ENCODE assay signal across 12 cellular contexts in genomic region chr12:119181202-119181601, GRCh38. TPM values are rescaled to one million over a fixed set of nuclear protein-coding genes. Genes with fewer than 3 reads are reported as not detected.
DNase-seq lines count a peak whose midpoint lies in the region; ATAC-seq and TF ChIP-seq lines count a peak whose summit lies in the region.
"Had no signal": no experiment of that assay in that cellular context is flagged by ENCODE, and none has a peak within 500 bp of the region (broad histone marks: within the 10 kb centered on the region; RNA-seq: fewer than 3 reads in every experiment).

No MANE protein-coding gene starts in this region.

- H4K91ac ChIP-seq in IMR-90 (ENCODE audit: insufficient read depth, low read depth, low read length) (0 out of 2 replicates have a peak overlapping the region, but pooled peaks have one; percentile 0), mesenchymal stem cell (ENCODE audit: low read length) (no peak overlapping the region)

- H2BK15ac ChIP-seq in IMR-90 (ENCODE audit: low read depth, low read length), result no peak overlapping the region
- H2BK15ac ChIP-seq in mesenchymal stem cell (ENCODE audit: low read depth, poor library complexity, severe bottlenecking), result no peak overlapping the region

- TF ChIP-seq EP300 in suprapubic skin (IDR thresholded peaks at IDR 0.05), result no peak

- H3K23ac ChIP-seq in IMR-90 (ENCODE audit: low read depth, low read length) (no peak overlapping the region), mesenchymal stem cell (ENCODE audit: low read length in 2 of 2) (no peak overlapping the region)

- ATAC-seq in IMR-90 (ENCODE audit: low read depth) (no peak), GM21515 (IDR thresholded peaks at IDR 0.05; ENCODE audit: unreplicated experiment) (no peak)

- TF ChIP-seq POLR2A in IMR-90 (IDR thresholded peaks at IDR 0.05; ENCODE audit: low read depth, low read length), result no peak
- TF ChIP-seq POLR2A in suprapubic skin (IDR thresholded peaks at IDR 0.05), result no peak

- H3K4me1 ChIP-seq in IMR-90 (ENCODE audit: control insufficient read depth, insufficient read depth, low read length) (peaks cover 10% of the 10 kb centered on the region), mesenchymal stem cell (ENCODE audit: control insufficient read depth, insufficient read depth, low read depth, low read length) (peaks cover 25% of the 10 kb centered on the region), suprapubic skin (peaks cover 51% of the 10 kb centered on the region)

- H3K18ac ChIP-seq in IMR-90 (ENCODE audit: low read depth, low read length) (no peak overlapping the region), mesenchymal stem cell (ENCODE audit: low read depth in 1 of 2, low read length in 2 of 2) (no peak overlapping the region)

- peaks cover 25 to 27% of the 10 kb centered on the region in 2 experiments for H3K79me1 ChIP-seq in IMR-90 (ENCODE audit: low read depth in 1 of 2, low read length in 2 of 2)
- H3K79me1 ChIP-seq in mesenchymal stem cell (replicated peaks; ENCODE audit: low read length, poor library complexity, severe bottlenecking), result peaks cover 12% of the 10 kb centered on the region

- H3K4ac ChIP-seq in IMR-90 (ENCODE audit: low read depth, low read length) (no peak overlapping the region; the same call in 1 of the 2 replicates), mesenchymal stem cell (ENCODE audit: low read depth in 1 of 2, low read length in 2 of 2) (no peak overlapping the region)

- peak overlapping the region in 1 of 2 experiments; percentile 52 for H2BK12ac ChIP-seq in mesenchymal stem cell (ENCODE audit: low read length in 2 of 2)

- H3K9ac ChIP-seq in IMR-90 (ENCODE audit: low read depth, low read length), result peak overlapping the region; percentile 75; the same call in 1 of the 2 replicates
- peak overlapping the region; percentile 95 for H3K9ac ChIP-seq in mesenchymal stem cell (ENCODE audit: low read length)

- H2AFZ ChIP-seq in IMR-90 (replicated peaks; ENCODE audit: low read length, poor library complexity) (no peak overlapping the region), mesenchymal stem cell (ENCODE audit: low read depth, low read length) (no peak overlapping the region)

- H2AK9ac ChIP-seq in IMR-90 (replicated peaks; ENCODE audit: low read depth, low read length, poor library complexity), result no peak overlapping the region

- BruUV-seq in IMR-90 (replicated peaks; lab: Mats Ljungman, UMichigan), result no TSS peak

- H3K14ac ChIP-seq in IMR-90 (replicated peaks; ENCODE audit: low read depth, low read length) (no peak overlapping the region), mesenchymal stem cell (ENCODE audit: low read length in 2 of 2) (no peak overlapping the region)

- H4K20me1 ChIP-seq in IMR-90 (ENCODE audit: insufficient read depth, low read length), result no peaks in the 10 kb centered on the region

- H4K8ac ChIP-seq in IMR-90 (ENCODE audit: low read depth in 2 of 2, low read length in 2 of 2), result peak overlapping the region in 1 of 2 experiments; percentile 86; a peak in 1 of 4 replicates
- no peak overlapping the region for H4K8ac ChIP-seq in mesenchymal stem cell (ENCODE audit: low read length)

- intact Hi-C loops in IMR-90 (cut with micrococcal nuclease), result loop anchor here (2.0 kb wide), 1 partner anchor 66 kb away; no protein-coding TSS in a partner anchor

- 40% methylated on average over 1 of the region's 2 CpGs; no CpG with 5 or more reads in 1 of the 2 experiments for WGBS in IMR-90 (ENCODE audit: extremely low coverage in 2 of 2, insufficient read length in 1 of 2), 2 experiments
- 46% methylated on average over 2 of the region's 2 CpGs for WGBS in mesenchymal stem cell
- 64% methylated on average over 2 of the region's 2 CpGs for WGBS in suprapubic skin

- H2BK5ac ChIP-seq in IMR-90 (ENCODE audit: low read depth, low read length, poor library complexity, severe bottlenecking), result peak overlapping the region; percentile 80
- H2BK5ac ChIP-seq in mesenchymal stem cell (ENCODE audit: low read depth, low read length, poor library complexity, severe bottlenecking), result no peak overlapping the region

- H3K9me3 ChIP-seq in IMR-90 (ENCODE audit: control insufficient read depth, insufficient read depth, low read length), result no peaks in the 10 kb centered on the region
- no peaks in the 10 kb centered on the region for H3K9me3 ChIP-seq in mesenchymal stem cell (ENCODE audit: control insufficient read depth, low read length)
- no peaks in the 10 kb centered on the region for H3K9me3 ChIP-seq in suprapubic skin

- H4K5ac ChIP-seq in IMR-90 (ENCODE audit: low read depth, low read length), result no peak overlapping the region

- dilution Hi-C loops in IMR-90 (cut with HindIII; ENCODE audit: low sequenced_read_pairs, unreplicated experiment), result no loop called here

- TF ChIP-seq CTCF in IMR-90 (conservative IDR thresholded peaks at IDR 0.05; ENCODE audit: low read depth, low read length), result no peak
- TF ChIP-seq CTCF in coronary artery (IDR thresholded peaks at IDR 0.05), result no peak
- TF ChIP-seq CTCF in suprapubic skin (IDR thresholded peaks at IDR 0.05), result no peak

- H3K4me2 ChIP-seq in IMR-90 (ENCODE audit: low read depth, low read length), result peak overlapping the region; percentile 75
- peak overlapping the region; percentile 93 for H3K4me2 ChIP-seq in mesenchymal stem cell (ENCODE audit: low read length, poor library complexity, severe bottlenecking)

- H3K36me3 ChIP-seq in IMR-90 (ENCODE audit: control insufficient read depth, insufficient read depth, low read length), result no peaks in the 10 kb centered on the region
- H3K36me3 ChIP-seq in mesenchymal stem cell (ENCODE audit: control insufficient read depth in 1 of 2, insufficient read depth in 2 of 2, low read depth in 1 of 2, low read length in 2 of 2), result peaks cover 5% of the 10 kb centered on the region in 2 experiments
- H3K36me3 ChIP-seq in suprapubic skin, result no peaks in the 10 kb centered on the region

- POLR2A ChIA-PET in IMR-90 (lab: Charles Lee; ENCODE audit: unreplicated experiment), result interaction anchor here (0.5 kb wide), 1 partner anchor 537 kb away, joined by 3 read pairs; no protein-coding TSS in a partner anchor

- in situ Hi-C loops in IMR-90 (cut with MboI; ENCODE audit: low sequenced_read_pairs), result loop anchor here (25.0 kb wide), 1 partner anchor 769 kb away; no protein-coding TSS in a partner anchor

- H3K4me3 ChIP-seq in IMR-90 (ENCODE audit: insufficient read depth, low read depth, low read length) (no peak overlapping the region), coronary artery (peak overlapping the region; percentile 80), mesenchymal stem cell (ENCODE audit: insufficient read depth in 1 of 2, low read depth in 1 of 2, low read length in 2 of 2) (peak overlapping the region in 1 of 2 experiments; percentile 88), suprapubic skin (peak overlapping the region; percentile 52)

- H3K27ac ChIP-seq in IMR-90 (ENCODE audit: insufficient read depth, low read length) (no peak overlapping the region), coronary artery (peak overlapping the region; percentile 95 to 97), mesenchymal stem cell (ENCODE audit: low read length, poor library complexity, severe bottlenecking) (peak overlapping the region; percentile 90), suprapubic skin (peak overlapping the region; percentile 84)

- CTCF ChIA-PET in IMR-90 (lab: Yijun Ruan, JAX), result interaction anchor here (1.4 kb wide), 1 partner anchor 23 kb away, joined by 3 read pairs; no protein-coding TSS in a partner anchor

- no peak overlapping the region for H2BK120ac ChIP-seq in IMR-90 (ENCODE audit: low read depth, low read length)
- peak overlapping the region; percentile 11 for H2BK120ac ChIP-seq in mesenchymal stem cell (ENCODE audit: low read depth, low read length)

- H2AK5ac ChIP-seq in IMR-90 (ENCODE audit: low read depth, low read length), result no peak overlapping the region
- H2AK5ac ChIP-seq in mesenchymal stem cell (ENCODE audit: low read length, severe bottlenecking), result no peak overlapping the region

- H3K56ac ChIP-seq in IMR-90 (ENCODE audit: extremely low read depth, insufficient read depth, low read length), result no peak overlapping the region

- no peaks in the 10 kb centered on the region; the same call in 1 of the 2 replicates for H3K9me1 ChIP-seq in IMR-90 (ENCODE audit: insufficient read depth, low read length)

- no peak overlapping the region for H2BK20ac ChIP-seq in IMR-90 (ENCODE audit: low read depth, low read length)

- no peak for DNase-seq in IMR-90
- no peak for DNase-seq in coronary artery (ENCODE audit: low spot score)
- DNase-seq in mesenchymal stem cell, result no peak
- no peak for DNase-seq in suprapubic skin (ENCODE audit: low spot score in 2 of 2)
- no peak for DNase-seq in activated T-cell treated with anti-CD3 and anti-CD28 coated beads, Interleukin-2, amount 50 U/mL, for 48 hours
- DNase-seq in NCI-H748 (lab: John Stamatoyannopoulos, UW; ENCODE audit: unreplicated experiment), result no peak
- no peak for DNase-seq in NCI-H524 (lab: John Stamatoyannopoulos, UW)
- DNase-seq: activated CD4-positive, alpha-beta T cell treated with anti-CD3 and anti-CD28 coated beads, Interleukin-2, amount 10 ng/mL, durations not matched to agents 7 days and 5 days; activated naive CD4-positive, alpha-beta T cell; CD8-positive, alpha-beta memory T cell; stimulated activated CD4-positive, alpha-beta T cell treated with anti-CD3 and anti-CD28 coated beads, Interleukin-4, amount 100 ng/mL, for 24 hours had no signal

- TF ChIP-seq RAD21 in IMR-90 (IDR thresholded peaks at IDR 0.05; ENCODE audit: low read length), result no peak

- H3K27me3 ChIP-seq in IMR-90 (ENCODE audit: control insufficient read depth, insufficient read depth, low read length) (no peaks in the 10 kb centered on the region), mesenchymal stem cell (ENCODE audit: control insufficient read depth in 1 of 2, insufficient read depth in 1 of 2, low read length in 2 of 2) (no peaks in the 10 kb centered on the region), suprapubic skin (no peaks in the 10 kb centered on the region)

TF ChIP-seq in IMR-90, 13 proteins besides CTCF, POLR2A, EP300 and RAD21 (continues in another document):
- TF ChIP-seq MAZ (IDR thresholded peaks at IDR 0.05; ENCODE audit: borderline replicate concordance, low read depth, low read length) (no peak), BHLHE40 (IDR thresholded peaks at IDR 0.05; ENCODE audit: low read depth, low read length) (no peak), RFX5 (IDR thresholded peaks at IDR 0.05; ENCODE audit: low read depth, low read length) (no peak), MXI1 (IDR thresholded peaks at IDR 0.05; ENCODE audit: borderline replicate concordance, low read depth, low read length) (no peak), FOS (IDR thresholded peaks at IDR 0.05; ENCODE audit: low read depth, low read length) (no peak), RCOR1 (IDR thresholded peaks at IDR 0.05; ENCODE audit: insufficient replicate concordance, low read length) (no peak)

RNA-seq across cellular contexts. Expression of gene HSPB8, which starts 2.5 kb away (rescaled TPM):
- total RNA-seq in IMR-90 (2012; rRNA removed) (12.8 and 12.9 TPM in 2 replicates), suprapubic skin (100 to 1,000 TPM in 2 of 4 donors, 10 to 100 TPM in 2; 28.1 to 126 (median 73.1) TPM)
- polyA plus RNA-seq in IMR-90 (2012; rRNA removed), result 25.8 and 26.5 TPM in 2 replicates
- 20.3 and 36.5 TPM in 2 replicates for polyA plus RNA-seq in IMR-90 (2012; cell fraction: cytosol; rRNA removed)
- 9.3 and 17.5 TPM in 2 replicates for polyA plus RNA-seq in IMR-90 (2012; cell fraction: nucleus; rRNA removed; ENCODE audit: low replicate concordance)
- polyA plus RNA-seq in mesenchymal stem cell (2013, experiment 1 of 2), result 32.2 TPM
- 32.7 TPM for polyA plus RNA-seq in mesenchymal stem cell (2013, experiment 2 of 2)
- total RNA-seq: activated CD4-positive, alpha-beta T cell treated with anti-CD3 and anti-CD28 coated beads, Interleukin-2, amount 10 ng/mL, durations not matched to agents 7 days and 5 days; CD8-positive, alpha-beta memory T cell had no signal
- polyA plus RNA-seq: CD8-positive, alpha-beta memory T cell had no signal
